In the genomic region with DNA sequence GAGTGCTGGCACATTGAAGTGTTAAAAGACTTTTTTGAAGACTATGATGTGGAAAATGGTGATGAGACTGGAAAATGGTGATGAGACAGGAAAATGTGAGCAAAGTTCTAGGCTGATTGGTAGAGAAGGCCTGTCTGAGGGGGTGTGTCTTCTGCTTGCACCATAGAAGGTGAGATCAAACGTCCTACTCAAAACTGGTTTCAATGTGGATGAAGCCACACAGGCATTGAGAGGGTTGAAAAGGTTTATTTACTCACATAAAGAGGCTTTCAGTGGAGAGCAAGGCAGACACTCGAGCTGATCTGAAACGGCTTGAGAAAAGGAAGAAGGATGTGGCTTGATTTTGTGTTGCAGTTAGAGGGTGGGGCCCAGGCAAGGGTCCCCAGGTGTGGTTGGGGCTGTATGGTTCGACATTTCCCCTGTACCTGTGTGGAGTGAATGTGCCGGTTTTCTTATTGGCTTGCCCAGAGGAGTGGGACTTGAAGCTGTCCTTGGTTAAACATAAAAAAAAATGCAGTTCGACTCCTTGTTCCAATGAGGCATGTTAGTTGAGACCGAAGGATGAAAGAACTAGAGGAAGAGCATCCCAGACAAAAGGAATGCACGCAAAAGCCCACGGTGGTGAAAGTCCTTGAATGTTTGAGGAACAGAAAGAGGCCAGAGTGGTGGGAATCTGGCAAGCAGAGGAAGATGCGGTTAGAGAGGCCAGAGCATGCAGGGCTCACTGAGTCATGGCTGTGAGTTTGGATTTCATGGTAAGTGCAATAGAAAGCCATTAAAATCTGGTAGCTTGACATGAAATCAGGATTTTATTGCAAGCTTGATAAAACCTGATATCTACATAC, we compare ENCODE assay signal across 1 cellular context.
TF ChIP-seq lines count a peak whose summit lies in the region.

No MANE protein-coding gene starts in this region.

TF ChIP-seq in GM23338, 12 proteins besides CTCF, POLR2A, EP300 and RAD21 (continued from another document):
- TF ChIP-seq, protein P1, sequence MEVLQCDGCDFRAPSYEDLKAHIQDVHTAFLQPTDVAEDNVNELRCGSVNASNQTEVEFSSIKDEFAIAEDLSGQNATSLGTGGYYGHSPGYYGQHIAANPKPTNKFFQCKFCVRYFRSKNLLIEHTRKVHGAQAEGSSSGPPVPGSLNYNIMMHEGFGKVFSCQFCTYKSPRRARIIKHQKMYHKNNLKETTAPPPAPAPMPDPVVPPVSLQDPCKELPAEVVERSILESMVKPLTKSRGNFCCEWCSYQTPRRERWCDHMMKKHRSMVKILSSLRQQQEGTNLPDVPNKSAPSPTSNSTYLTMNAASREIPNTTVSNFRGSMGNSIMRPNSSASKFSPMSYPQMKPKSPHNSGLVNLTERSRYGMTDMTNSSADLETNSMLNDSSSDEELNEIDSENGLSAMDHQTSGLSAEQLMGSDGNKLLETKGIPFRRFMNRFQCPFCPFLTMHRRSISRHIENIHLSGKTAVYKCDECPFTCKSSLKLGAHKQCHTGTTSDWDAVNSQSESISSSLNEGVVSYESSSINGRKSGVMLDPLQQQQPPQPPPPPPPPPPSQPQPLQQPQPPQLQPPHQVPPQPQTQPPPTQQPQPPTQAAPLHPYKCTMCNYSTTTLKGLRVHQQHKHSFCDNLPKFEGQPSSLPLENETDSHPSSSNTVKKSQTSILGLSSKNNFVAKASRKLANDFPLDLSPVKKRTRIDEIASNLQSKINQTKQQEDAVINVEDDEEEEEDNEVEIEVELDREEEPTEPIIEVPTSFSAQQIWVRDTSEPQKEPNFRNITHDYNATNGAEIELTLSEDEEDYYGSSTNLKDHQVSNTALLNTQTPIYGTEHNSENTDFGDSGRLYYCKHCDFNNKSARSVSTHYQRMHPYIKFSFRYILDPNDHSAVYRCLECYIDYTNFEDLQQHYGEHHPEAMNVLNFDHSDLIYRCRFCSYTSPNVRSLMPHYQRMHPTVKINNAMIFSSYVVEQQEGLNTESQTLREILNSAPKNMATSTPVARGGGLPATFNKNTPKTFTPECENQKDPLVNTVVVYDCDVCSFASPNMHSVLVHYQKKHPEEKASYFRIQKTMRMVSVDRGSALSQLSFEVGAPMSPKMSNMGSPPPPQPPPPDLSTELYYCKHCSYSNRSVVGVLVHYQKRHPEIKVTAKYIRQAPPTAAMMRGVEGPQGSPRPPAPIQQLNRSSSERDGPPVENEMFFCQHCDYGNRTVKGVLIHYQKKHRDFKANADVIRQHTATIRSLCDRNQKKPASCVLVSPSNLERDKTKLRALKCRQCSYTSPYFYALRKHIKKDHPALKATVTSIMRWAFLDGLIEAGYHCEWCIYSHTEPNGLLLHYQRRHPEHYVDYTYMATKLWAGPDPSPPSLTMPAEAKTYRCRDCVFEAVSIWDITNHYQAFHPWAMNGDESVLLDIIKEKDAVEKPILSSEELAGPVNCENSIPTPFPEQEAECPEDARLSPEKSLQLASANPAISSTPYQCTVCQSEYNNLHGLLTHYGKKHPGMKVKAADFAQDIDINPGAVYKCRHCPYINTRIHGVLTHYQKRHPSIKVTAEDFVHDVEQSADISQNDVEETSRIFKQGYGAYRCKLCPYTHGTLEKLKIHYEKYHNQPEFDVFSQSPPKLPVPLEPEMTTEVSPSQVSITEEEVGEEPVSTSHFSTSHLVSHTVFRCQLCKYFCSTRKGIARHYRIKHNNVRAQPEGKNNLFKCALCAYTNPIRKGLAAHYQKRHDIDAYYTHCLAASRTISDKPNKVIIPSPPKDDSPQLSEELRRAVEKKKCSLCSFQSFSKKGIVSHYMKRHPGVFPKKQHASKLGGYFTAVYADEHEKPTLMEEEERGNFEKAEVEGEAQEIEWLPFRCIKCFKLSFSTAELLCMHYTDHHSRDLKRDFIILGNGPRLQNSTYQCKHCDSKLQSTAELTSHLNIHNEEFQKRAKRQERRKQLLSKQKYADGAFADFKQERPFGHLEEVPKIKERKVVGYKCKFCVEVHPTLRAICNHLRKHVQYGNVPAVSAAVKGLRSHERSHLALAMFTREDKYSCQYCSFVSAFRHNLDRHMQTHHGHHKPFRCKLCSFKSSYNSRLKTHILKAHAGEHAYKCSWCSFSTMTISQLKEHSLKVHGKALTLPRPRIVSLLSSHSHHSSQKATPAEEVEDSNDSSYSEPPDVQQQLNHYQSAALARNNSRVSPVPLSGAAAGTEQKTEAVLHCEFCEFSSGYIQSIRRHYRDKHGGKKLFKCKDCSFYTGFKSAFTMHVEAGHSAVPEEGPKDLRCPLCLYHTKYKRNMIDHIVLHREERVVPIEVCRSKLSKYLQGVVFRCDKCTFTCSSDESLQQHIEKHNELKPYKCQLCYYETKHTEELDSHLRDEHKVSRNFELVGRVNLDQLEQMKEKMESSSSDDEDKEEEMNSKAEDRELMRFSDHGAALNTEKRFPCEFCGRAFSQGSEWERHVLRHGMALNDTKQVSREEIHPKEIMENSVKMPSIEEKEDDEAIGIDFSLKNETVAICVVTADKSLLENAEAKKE (CRISPR knock-in tag; IDR thresholded peaks at IDR 0.05), result no peak
- TF ChIP-seq NANOG (IDR thresholded peaks at IDR 0.05; ENCODE audit: borderline replicate concordance) (no peak), JUNB (IDR thresholded peaks at IDR 0.05; ENCODE audit: unreplicated experiment) (no peak)
